1 cellular context compared by ENCODE assay signal in the genomic region with DNA sequence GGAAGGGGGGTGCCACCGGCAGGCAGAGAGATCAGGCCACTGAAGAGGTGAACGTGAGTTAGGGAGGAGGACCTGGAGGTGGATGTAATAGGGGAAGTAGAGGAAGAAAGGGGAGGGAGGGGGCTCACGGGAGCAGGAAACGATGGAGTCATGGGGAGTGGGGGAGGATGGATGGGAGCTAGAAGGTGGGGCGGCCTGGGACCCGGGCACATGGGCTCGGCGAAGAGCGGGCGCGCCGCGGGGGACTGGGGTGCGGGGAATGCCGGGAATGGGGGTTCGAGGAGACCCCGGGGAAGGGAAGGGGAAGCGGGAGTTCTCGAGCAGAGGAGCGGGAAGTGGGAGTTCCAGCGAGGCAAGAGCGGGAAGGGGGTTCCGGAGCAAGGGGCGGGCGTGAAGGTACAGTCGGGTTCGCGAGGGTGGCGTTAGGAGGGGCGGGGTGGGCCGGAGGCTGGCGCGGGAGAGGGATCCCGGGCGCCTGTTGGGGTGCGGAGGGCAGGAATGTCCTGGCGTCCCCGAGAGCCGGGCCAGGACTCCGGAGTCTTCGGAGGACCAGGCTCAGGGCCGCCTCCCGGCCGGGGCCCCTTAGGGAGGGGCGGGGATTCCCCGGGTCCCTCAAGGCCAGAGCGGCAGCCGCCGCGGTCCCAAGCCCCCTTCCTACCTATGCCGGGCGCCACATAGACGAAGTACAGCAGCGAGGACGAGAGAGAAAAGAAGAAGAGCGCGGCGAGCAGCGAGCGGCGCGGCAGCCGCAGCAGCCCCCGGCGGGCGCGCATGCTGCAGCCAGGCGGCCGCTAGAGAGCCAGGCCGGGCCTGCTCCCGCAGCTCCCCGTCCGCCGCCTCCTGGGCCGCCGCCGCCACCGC.
TF ChIP-seq lines count a peak whose summit lies in the region.

No MANE protein-coding gene starts in this region.

TF ChIP-seq in HepG2, 621 proteins besides CTCF, POLR2A, EP300 and RAD21 (continued from another document and continues in another):
- TF ChIP-seq, protein P1, sequence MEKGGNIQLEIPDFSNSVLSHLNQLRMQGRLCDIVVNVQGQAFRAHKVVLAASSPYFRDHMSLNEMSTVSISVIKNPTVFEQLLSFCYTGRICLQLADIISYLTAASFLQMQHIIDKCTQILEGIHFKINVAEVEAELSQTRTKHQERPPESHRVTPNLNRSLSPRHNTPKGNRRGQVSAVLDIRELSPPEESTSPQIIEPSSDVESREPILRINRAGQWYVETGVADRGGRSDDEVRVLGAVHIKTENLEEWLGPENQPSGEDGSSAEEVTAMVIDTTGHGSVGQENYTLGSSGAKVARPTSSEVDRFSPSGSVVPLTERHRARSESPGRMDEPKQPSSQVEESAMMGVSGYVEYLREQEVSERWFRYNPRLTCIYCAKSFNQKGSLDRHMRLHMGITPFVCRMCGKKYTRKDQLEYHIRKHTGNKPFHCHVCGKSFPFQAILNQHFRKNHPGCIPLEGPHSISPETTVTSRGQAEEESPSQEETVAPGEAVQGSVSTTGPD (CRISPR knock-in tag; IDR thresholded peaks at IDR 0.05) = no peak
- TF ChIP-seq PAF1 (CRISPR knock-in tag; IDR thresholded peaks at IDR 0.05) (no peak), DNMT1 (CRISPR knock-in tag; IDR thresholded peaks at IDR 0.05) (no peak), ZNF891 (CRISPR knock-in tag; IDR thresholded peaks at IDR 0.05) (peak; percentile 48; the same call in 1 of the 2 replicates), SRY (CRISPR knock-in tag; IDR thresholded peaks at IDR 0.05) (no peak), TBX2 (CRISPR knock-in tag; IDR thresholded peaks at IDR 0.05; ENCODE audit: borderline replicate concordance) (no peak; the same call in 1 of the 2 replicates), MAZ (IDR thresholded peaks at IDR 0.05; ENCODE audit: borderline replicate concordance, low read depth, low read length) (no peak), MAZ (CRISPR knock-in tag; IDR thresholded peaks at IDR 0.05; ENCODE audit: low read depth) (0 out of 2 replicates have a peak, but pooled peaks have one; percentile 20)
- TF ChIP-seq, protein P2, sequence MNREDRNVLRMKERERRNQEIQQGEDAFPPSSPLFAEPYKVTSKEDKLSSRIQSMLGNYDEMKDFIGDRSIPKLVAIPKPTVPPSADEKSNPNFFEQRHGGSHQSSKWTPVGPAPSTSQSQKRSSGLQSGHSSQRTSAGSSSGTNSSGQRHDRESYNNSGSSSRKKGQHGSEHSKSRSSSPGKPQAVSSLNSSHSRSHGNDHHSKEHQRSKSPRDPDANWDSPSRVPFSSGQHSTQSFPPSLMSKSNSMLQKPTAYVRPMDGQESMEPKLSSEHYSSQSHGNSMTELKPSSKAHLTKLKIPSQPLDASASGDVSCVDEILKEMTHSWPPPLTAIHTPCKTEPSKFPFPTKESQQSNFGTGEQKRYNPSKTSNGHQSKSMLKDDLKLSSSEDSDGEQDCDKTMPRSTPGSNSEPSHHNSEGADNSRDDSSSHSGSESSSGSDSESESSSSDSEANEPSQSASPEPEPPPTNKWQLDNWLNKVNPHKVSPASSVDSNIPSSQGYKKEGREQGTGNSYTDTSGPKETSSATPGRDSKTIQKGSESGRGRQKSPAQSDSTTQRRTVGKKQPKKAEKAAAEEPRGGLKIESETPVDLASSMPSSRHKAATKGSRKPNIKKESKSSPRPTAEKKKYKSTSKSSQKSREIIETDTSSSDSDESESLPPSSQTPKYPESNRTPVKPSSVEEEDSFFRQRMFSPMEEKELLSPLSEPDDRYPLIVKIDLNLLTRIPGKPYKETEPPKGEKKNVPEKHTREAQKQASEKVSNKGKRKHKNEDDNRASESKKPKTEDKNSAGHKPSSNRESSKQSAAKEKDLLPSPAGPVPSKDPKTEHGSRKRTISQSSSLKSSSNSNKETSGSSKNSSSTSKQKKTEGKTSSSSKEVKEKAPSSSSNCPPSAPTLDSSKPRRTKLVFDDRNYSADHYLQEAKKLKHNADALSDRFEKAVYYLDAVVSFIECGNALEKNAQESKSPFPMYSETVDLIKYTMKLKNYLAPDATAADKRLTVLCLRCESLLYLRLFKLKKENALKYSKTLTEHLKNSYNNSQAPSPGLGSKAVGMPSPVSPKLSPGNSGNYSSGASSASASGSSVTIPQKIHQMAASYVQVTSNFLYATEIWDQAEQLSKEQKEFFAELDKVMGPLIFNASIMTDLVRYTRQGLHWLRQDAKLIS (CRISPR knock-in tag; IDR thresholded peaks at IDR 0.05) = no peak
- TF ChIP-seq, protein P3, sequence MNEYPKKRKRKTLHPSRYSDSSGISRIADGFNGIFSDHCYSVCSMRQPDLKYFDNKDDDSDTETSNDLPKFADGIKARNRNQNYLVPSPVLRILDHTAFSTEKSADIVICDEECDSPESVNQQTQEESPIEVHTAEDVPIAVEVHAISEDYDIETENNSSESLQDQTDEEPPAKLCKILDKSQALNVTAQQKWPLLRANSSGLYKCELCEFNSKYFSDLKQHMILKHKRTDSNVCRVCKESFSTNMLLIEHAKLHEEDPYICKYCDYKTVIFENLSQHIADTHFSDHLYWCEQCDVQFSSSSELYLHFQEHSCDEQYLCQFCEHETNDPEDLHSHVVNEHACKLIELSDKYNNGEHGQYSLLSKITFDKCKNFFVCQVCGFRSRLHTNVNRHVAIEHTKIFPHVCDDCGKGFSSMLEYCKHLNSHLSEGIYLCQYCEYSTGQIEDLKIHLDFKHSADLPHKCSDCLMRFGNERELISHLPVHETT (CRISPR knock-in tag; conservative IDR thresholded peaks at IDR 0.05) = no peak
- TF ChIP-seq, protein P4, sequence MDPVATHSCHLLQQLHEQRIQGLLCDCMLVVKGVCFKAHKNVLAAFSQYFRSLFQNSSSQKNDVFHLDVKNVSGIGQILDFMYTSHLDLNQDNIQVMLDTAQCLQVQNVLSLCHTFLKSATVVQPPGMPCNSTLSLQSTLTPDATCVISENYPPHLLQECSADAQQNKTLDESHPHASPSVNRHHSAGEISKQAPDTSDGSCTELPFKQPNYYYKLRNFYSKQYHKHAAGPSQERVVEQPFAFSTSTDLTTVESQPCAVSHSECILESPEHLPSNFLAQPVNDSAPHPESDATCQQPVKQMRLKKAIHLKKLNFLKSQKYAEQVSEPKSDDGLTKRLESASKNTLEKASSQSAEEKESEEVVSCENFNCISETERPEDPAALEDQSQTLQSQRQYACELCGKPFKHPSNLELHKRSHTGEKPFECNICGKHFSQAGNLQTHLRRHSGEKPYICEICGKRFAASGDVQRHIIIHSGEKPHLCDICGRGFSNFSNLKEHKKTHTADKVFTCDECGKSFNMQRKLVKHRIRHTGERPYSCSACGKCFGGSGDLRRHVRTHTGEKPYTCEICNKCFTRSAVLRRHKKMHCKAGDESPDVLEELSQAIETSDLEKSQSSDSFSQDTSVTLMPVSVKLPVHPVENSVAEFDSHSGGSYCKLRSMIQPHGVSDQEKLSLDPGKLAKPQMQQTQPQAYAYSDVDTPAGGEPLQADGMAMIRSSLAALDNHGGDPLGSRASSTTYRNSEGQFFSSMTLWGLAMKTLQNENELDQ (CRISPR knock-in tag; IDR thresholded peaks at IDR 0.05; ENCODE audit: borderline replicate concordance) = no peak
- TF ChIP-seq, protein P5, sequence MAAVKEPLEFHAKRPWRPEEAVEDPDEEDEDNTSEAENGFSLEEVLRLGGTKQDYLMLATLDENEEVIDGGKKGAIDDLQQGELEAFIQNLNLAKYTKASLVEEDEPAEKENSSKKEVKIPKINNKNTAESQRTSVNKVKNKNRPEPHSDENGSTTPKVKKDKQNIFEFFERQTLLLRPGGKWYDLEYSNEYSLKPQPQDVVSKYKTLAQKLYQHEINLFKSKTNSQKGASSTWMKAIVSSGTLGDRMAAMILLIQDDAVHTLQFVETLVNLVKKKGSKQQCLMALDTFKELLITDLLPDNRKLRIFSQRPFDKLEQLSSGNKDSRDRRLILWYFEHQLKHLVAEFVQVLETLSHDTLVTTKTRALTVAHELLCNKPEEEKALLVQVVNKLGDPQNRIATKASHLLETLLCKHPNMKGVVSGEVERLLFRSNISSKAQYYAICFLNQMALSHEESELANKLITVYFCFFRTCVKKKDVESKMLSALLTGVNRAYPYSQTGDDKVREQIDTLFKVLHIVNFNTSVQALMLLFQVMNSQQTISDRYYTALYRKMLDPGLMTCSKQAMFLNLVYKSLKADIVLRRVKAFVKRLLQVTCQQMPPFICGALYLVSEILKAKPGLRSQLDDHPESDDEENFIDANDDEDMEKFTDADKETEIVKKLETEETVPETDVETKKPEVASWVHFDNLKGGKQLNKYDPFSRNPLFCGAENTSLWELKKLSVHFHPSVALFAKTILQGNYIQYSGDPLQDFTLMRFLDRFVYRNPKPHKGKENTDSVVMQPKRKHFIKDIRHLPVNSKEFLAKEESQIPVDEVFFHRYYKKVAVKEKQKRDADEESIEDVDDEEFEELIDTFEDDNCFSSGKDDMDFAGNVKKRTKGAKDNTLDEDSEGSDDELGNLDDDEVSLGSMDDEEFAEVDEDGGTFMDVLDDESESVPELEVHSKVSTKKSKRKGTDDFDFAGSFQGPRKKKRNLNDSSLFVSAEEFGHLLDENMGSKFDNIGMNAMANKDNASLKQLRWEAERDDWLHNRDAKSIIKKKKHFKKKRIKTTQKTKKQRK (IDR thresholded peaks at IDR 0.05; ENCODE audit: low read length) = no peak
- TF ChIP-seq, protein P6, sequence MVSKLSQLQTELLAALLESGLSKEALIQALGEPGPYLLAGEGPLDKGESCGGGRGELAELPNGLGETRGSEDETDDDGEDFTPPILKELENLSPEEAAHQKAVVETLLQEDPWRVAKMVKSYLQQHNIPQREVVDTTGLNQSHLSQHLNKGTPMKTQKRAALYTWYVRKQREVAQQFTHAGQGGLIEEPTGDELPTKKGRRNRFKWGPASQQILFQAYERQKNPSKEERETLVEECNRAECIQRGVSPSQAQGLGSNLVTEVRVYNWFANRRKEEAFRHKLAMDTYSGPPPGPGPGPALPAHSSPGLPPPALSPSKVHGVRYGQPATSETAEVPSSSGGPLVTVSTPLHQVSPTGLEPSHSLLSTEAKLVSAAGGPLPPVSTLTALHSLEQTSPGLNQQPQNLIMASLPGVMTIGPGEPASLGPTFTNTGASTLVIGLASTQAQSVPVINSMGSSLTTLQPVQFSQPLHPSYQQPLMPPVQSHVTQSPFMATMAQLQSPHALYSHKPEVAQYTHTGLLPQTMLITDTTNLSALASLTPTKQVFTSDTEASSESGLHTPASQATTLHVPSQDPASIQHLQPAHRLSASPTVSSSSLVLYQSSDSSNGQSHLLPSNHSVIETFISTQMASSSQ (IDR thresholded peaks at IDR 0.05; ENCODE audit: low read depth) = no peak
- TF ChIP-seq, protein P6 (CRISPR knock-in tag; IDR thresholded peaks at IDR 0.05; ENCODE audit: borderline replicate concordance) = no peak
- TF ChIP-seq, protein P7, sequence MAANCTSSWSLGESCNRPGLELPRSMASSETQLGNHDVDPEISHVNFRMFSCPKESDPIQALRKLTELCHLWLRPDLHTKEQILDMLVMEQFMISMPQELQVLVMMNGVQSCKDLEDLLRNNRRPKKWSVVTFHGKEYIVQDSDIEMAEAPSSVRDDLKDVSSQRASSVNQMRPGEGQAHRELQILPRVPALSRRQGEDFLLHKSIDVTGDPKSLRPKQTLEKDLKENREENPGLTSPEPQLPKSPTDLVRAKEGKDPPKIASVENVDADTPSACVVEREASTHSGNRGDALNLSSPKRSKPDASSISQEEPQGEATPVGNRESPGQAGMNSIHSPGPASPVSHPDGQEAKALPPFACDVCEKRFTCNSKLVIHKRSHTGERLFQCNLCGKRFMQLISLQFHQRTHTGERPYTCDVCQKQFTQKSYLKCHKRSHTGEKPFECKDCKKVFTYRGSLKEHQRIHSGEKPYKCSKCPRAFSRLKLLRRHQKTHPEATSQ (CRISPR knock-in tag; IDR thresholded peaks at IDR 0.05; ENCODE audit: borderline replicate concordance) = 0 out of 2 replicates have a peak, but pooled peaks have one; percentile 24
